ENCODE assay signal across 19 cellular contexts in the genomic region with DNA sequence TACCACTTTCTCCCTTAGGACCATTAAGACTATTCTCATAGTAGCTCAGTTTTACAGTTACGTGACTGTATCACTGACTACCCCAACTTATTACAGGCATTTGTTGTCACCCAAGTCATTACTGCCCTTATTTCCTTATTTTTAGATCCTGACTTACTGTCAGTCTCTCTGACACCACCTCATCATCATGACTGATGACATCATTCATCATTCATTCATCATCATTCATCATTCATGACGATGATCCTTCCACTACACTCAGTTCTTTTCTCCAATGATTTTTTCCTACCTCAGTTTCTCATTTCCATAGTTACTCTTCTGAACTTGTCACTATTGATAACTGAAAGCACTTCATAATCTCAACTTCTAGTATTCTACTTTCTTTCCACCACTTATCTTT.
DNase-seq lines count a peak whose midpoint lies in the region; ATAC-seq and TF ChIP-seq lines count a peak whose summit lies in the region.
"Had no signal": no experiment of that assay in that cellular context is flagged by ENCODE, and none has a peak within 500 bp of the region (broad histone marks: within the 10 kb centered on the region; RNA-seq: fewer than 3 reads in every experiment).

No MANE protein-coding gene starts in this region.

- no peak for DNase-seq in CD4-positive, CD25-positive, alpha-beta regulatory T cell
- DNase-seq in substantia nigra (lab: John Stamatoyannopoulos, UW) (no peak), MCF 10A (ENCODE audit: unreplicated experiment) (no peak), globus pallidus (ENCODE audit: low spot score) (no peak)
- DNase-seq: CD8-positive, alpha-beta T cell; DMS79; GM23248; Karpas-422; MM.1S; NCI-H1092 treated with DMSO at 0.1 percent for 48 hours; NCI-H2081 treated with DMSO at 0.1 percent for 48 hours; NCI-H510A treated with DMSO at 0.1 percent for 48 hours; NCI-H82; PC-3 had no signal

- H3K9me3 Mint-ChIP-seq in CD4-positive, CD25-positive, alpha-beta regulatory T cell: peaks cover 0 to 7% (median 0%) of the 10 kb centered on the region in 7 donors
- no peaks in the 10 kb centered on the region for H3K9me3 Mint-ChIP-seq in MCF 10A (ENCODE audit: unreplicated experiment)
- H3K9me3 Mint-ChIP-seq: CD8-positive, alpha-beta T cell had no signal

- CTCF ChIA-PET in HEK293 (lab: Yijun Ruan, JAX): no interaction called here
- CTCF ChIA-PET in MCF 10A (lab: Yijun Ruan, JAX): no interaction called here

- H3K27ac Mint-ChIP-seq in CD4-positive, CD25-positive, alpha-beta regulatory T cell: peak overlapping the region; percentile 0 to 79 (median 2)
- H3K27ac Mint-ChIP-seq in MCF 10A (ENCODE audit: low read depth, unreplicated experiment): no peak overlapping the region
- H3K27ac Mint-ChIP-seq: B cell; CD8-positive, alpha-beta T cell had no signal

- no peaks in the 10 kb centered on the region for H3K9me3 ChIP-seq in CD4-positive, CD25-positive, alpha-beta regulatory T cell (ENCODE audit: control insufficient read depth in 2 of 2, low read length in 2 of 2)
- no peaks in the 10 kb centered on the region for H3K9me3 ChIP-seq in HEK293 (ENCODE audit: control insufficient read depth, insufficient read depth, low read depth, low read length)
- H3K9me3 ChIP-seq: SJSA1 had no signal

- no peak overlapping the region for H3K27ac ChIP-seq in CD4-positive, CD25-positive, alpha-beta regulatory T cell (ENCODE audit: insufficient read depth, low read length, poor library complexity, severe bottlenecking)
- no peak overlapping the region for H3K27ac ChIP-seq in HEK293 (ENCODE audit: extremely low read depth, low read depth, low read length)
- peak overlapping the region; percentile 82 for H3K27ac ChIP-seq in cingulate gyrus (ENCODE audit: low read depth, low read length)
- H3K27ac ChIP-seq in substantia nigra (ENCODE audit: low read depth, low read length, poor library complexity, severe bottlenecking): peak overlapping the region; percentile 87
- H3K27ac ChIP-seq: GM23248, SJSA1 had no signal

- intact Hi-C loops in MCF 10A (cut with micrococcal nuclease): no loop called here

- H3K4me3 ChIP-seq in CD4-positive, CD25-positive, alpha-beta regulatory T cell (ENCODE audit: low read depth, low read length): no peak overlapping the region
- no peak overlapping the region for H3K4me3 ChIP-seq in HEK293 (ENCODE audit: low read depth, low read length)
- H3K4me3 ChIP-seq: GM23248, SJSA1 had no signal

- POLR2A ChIA-PET in HEK293 (lab: Yijun Ruan, JAX) (interaction anchor here (0.5 kb wide), 1 partner anchor 11 kb away, joined by 3 read pairs; no protein-coding TSS in a partner anchor), MCF 10A (lab: Yijun Ruan, JAX) (no interaction called here)

- H3K27me3 ChIP-seq in CD4-positive, CD25-positive, alpha-beta regulatory T cell (ENCODE audit: control insufficient read depth, insufficient read depth, low read length): no peaks in the 10 kb centered on the region
- H3K27me3 ChIP-seq: SJSA1 had no signal

- TF ChIP-seq CTCF in HEK293 (tag by site-specific recombination; IDR thresholded peaks at IDR 0.05) (no peak), MCF 10A (IDR thresholded peaks at IDR 0.05; ENCODE audit: unreplicated experiment) (no peak)

- H3K4me1 ChIP-seq in CD4-positive, CD25-positive, alpha-beta regulatory T cell (ENCODE audit: control insufficient read depth, insufficient read depth, low read length, poor library complexity, severe bottlenecking): no peaks in the 10 kb centered on the region
- no peaks in the 10 kb centered on the region for H3K4me1 ChIP-seq in HEK293 (ENCODE audit: control insufficient read depth, insufficient read depth, low read length)

- H3K4me1 Mint-ChIP-seq in CD4-positive, CD25-positive, alpha-beta regulatory T cell: peaks cover 16 to 50% (median 26%) of the 10 kb centered on the region in 4 donors
- peaks cover 6% of the 10 kb centered on the region for H3K4me1 Mint-ChIP-seq in MCF 10A (ENCODE audit: insufficient read depth, unreplicated experiment)
- H3K4me1 Mint-ChIP-seq: B cell had no signal

- no peaks in the 10 kb centered on the region for H3K27me3 Mint-ChIP-seq in CD4-positive, CD25-positive, alpha-beta regulatory T cell
- no peaks in the 10 kb centered on the region for H3K27me3 Mint-ChIP-seq in MCF 10A (ENCODE audit: insufficient read depth, unreplicated experiment)
- H3K27me3 Mint-ChIP-seq: B cell had no signal

- H3K36me3 Mint-ChIP-seq in CD4-positive, CD25-positive, alpha-beta regulatory T cell: peaks cover 58% of the 10 kb centered on the region
- H3K36me3 Mint-ChIP-seq in MCF 10A (ENCODE audit: insufficient read depth, unreplicated experiment): peaks cover 34% of the 10 kb centered on the region

- H3K4me3 Mint-ChIP-seq in CD4-positive, CD25-positive, alpha-beta regulatory T cell: peak overlapping the region in 1 of 4 donors; percentile 16
- H3K4me3 Mint-ChIP-seq in MCF 10A (ENCODE audit: unreplicated experiment): no peak overlapping the region
- H3K4me3 Mint-ChIP-seq: B cell; CD8-positive, alpha-beta T cell had no signal

- no peak for ATAC-seq in CD4-positive, CD25-positive, alpha-beta regulatory T cell (ENCODE audit: low read depth in 2 of 2)
- ATAC-seq in GM19397 (IDR thresholded peaks at IDR 0.05; ENCODE audit: unreplicated experiment): no peak
- ATAC-seq: CD8-positive, alpha-beta T cell; PC-3 had no signal

- BruUV-seq in MCF 10A (replicated peaks; lab: Mats Ljungman, UMichigan): no TSS peak

- peaks cover 28% of the 10 kb centered on the region for H3K36me3 ChIP-seq in CD4-positive, CD25-positive, alpha-beta regulatory T cell (ENCODE audit: control insufficient read depth, insufficient read depth, low read length)
- H3K36me3 ChIP-seq in HEK293 (ENCODE audit: control insufficient read depth in 2 of 2, insufficient read depth in 1 of 2, low read length in 2 of 2): peaks cover 0 to 9% of the 10 kb centered on the region in 2 experiments; a peak in 1 of 3 replicates

TF ChIP-seq in HEK293, 187 proteins besides CTCF, POLR2A, EP300 and RAD21:
- TF ChIP-seq ATF2 (tag by site-specific recombination; IDR thresholded peaks at IDR 0.05; ENCODE audit: low read depth) (peak; percentile 77), ZNF19 (tag by site-specific recombination; IDR thresholded peaks at IDR 0.05; ENCODE audit: low read depth) (no peak), ZNF670 (tag by site-specific recombination; IDR thresholded peaks at IDR 0.05; ENCODE audit: low read depth) (no peak)

Comparison
In these comparisons a context has a peak if more than half of its experiments do, and no peak if none do; other contexts are left out.
1. H3K27ac ChIP-seq: peak in cingulate gyrus (single experiment) and substantia nigra (single experiment); none in CD4-positive, CD25-positive, alpha-beta regulatory T cell (single experiment) and HEK293 (single experiment).